ENCODE assay signal across 8 cellular contexts in the genomic region with DNA sequence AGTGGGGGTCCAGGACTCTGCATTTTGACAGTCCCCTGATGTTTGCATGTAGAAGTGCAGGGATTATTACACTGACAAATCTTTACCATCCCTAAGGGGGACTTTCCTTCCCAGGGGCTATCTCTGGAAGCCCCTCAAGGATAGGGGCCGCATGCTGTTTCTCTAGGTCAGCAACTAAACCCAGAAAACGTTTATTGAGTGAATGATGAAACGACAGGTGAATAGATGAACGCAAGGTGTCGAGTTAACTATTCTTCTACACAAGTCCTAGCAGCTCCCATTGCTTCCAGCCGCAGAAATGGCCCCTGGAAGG. TPM values are rescaled to one million over a fixed set of nuclear protein-coding genes. Genes with fewer than 3 reads are reported as not detected.
DNase-seq lines count a peak whose midpoint lies in the region; ATAC-seq and TF ChIP-seq lines count a peak whose summit lies in the region.

No MANE protein-coding gene starts in this region.

- H3K27ac ChIP-seq in BLaER1 treated with 17β-estradiol and CSF1 and Interleukin-3, amounts not matched to agents 10 nM and 100 nM = peak overlapping the region in 10 of 11 experiments; percentile 73 to 89 (median 84); a peak in 14 of 22 replicates
- no peak overlapping the region for H3K27ac ChIP-seq in Karpas-422 (ENCODE audit: low read length)

- peak overlapping the region; percentile 66 to 95 (median 76) for H3K4me3 ChIP-seq in BLaER1 treated with 17β-estradiol and CSF1 and Interleukin-3, amounts not matched to agents 10 nM and 100 nM
- peak overlapping the region; percentile 82 for H3K4me3 ChIP-seq in Karpas-422 (ENCODE audit: low read length)

- peaks cover 26% of the 10 kb centered on the region for H3K9me3 Mint-ChIP-seq in dendritic cell treated with granulocyte-macrophage colony-stimulating factor and Interleukin-4, amounts not matched to agents 40 ng/mL and 50 ng/mL, for 4 days
- peaks cover 32% of the 10 kb centered on the region for H3K9me3 Mint-ChIP-seq in nephron progenitor cell

- peaks cover 45% of the 10 kb centered on the region for H3K4me1 Mint-ChIP-seq in dendritic cell treated with granulocyte-macrophage colony-stimulating factor and Interleukin-4, amounts not matched to agents 40 ng/mL and 50 ng/mL, for 4 days (ENCODE audit: low read depth)
- H3K4me1 Mint-ChIP-seq in nephron progenitor cell = peaks cover 12% of the 10 kb centered on the region

- H3K4me3 Mint-ChIP-seq in dendritic cell treated with granulocyte-macrophage colony-stimulating factor and Interleukin-4, amounts not matched to agents 40 ng/mL and 50 ng/mL, for 4 days = peak overlapping the region; percentile 88
- peak overlapping the region; percentile 97 for H3K4me3 Mint-ChIP-seq in nephron progenitor cell

- TF ChIP-seq CTCF in nephron progenitor cell (IDR thresholded peaks at IDR 0.05) = no peak

- peaks cover 2% of the 10 kb centered on the region for H3K27me3 Mint-ChIP-seq in dendritic cell treated with granulocyte-macrophage colony-stimulating factor and Interleukin-4, amounts not matched to agents 40 ng/mL and 50 ng/mL, for 4 days
- H3K27me3 Mint-ChIP-seq in nephron progenitor cell (ENCODE audit: low read depth, poor library complexity) = peaks cover 3% of the 10 kb centered on the region

- H3K4me2 ChIP-seq in BLaER1 treated with 17β-estradiol and CSF1 and Interleukin-3, amounts not matched to agents 10 nM and 100 nM = peak overlapping the region; percentile 34 to 97 (median 87); a peak in 21 of 22 replicates
- peak overlapping the region; percentile 89 for H3K4me2 ChIP-seq in Karpas-422 (ENCODE audit: low read depth, low read length, poor library complexity, severe bottlenecking)

- no peaks in the 10 kb centered on the region for H3K27me3 ChIP-seq in BLaER1 treated with 17β-estradiol and CSF1 and Interleukin-3, amounts not matched to agents 10 nM and 100 nM
- H3K27me3 ChIP-seq in Karpas-422 (ENCODE audit: low read length) = no peaks in the 10 kb centered on the region

- H3K36me3 ChIP-seq in BLaER1 treated with 17β-estradiol and CSF1 and Interleukin-3, amounts not matched to agents 10 nM and 100 nM = peaks cover 1 to 14% (median 8%) of the 10 kb centered on the region in 11 experiments; a peak in 14 of 22 replicates
- H3K36me3 ChIP-seq in Karpas-422 (ENCODE audit: insufficient read depth, low read length) = no peaks in the 10 kb centered on the region

- H3K27ac Mint-ChIP-seq in dendritic cell treated with granulocyte-macrophage colony-stimulating factor and Interleukin-4, amounts not matched to agents 40 ng/mL and 50 ng/mL, for 4 days = peak overlapping the region; percentile 94
- H3K27ac Mint-ChIP-seq in nephron progenitor cell = no peak overlapping the region

- H3K9me3 ChIP-seq in BLaER1 treated with 17β-estradiol and CSF1 and Interleukin-3, amounts not matched to agents 10 nM and 100 nM (replicated peaks in 1 of 11) = peaks cover 17 to 39% (median 24%) of the 10 kb centered on the region in 11 experiments
- no peaks in the 10 kb centered on the region for H3K9me3 ChIP-seq in Karpas-422 (ENCODE audit: low read length)

- H2AFZ ChIP-seq in Karpas-422 (ENCODE audit: low read length) = peak overlapping the region; percentile 73

- H4K20me1 ChIP-seq in BLaER1 treated with 17β-estradiol and CSF1 and Interleukin-3, amounts not matched to agents 10 nM and 100 nM = peaks cover 0 to 38% (median 0%) of the 10 kb centered on the region in 11 experiments; a peak in 2 of 22 replicates
- no peaks in the 10 kb centered on the region for H4K20me1 ChIP-seq in Karpas-422 (ENCODE audit: insufficient read depth, low read depth, low read length)

- no peaks in the 10 kb centered on the region for H3K9me2 ChIP-seq in Karpas-422 (replicated peaks; ENCODE audit: insufficient read depth, low read length)

- peak overlapping the region; percentile 75 to 92 (median 85); a peak in 19 of 22 replicates for H3K9ac ChIP-seq in BLaER1 treated with 17β-estradiol and CSF1 and Interleukin-3, amounts not matched to agents 10 nM and 100 nM
- H3K9ac ChIP-seq in Karpas-422 (ENCODE audit: low read length) = peak overlapping the region; percentile 76

- intact Hi-C loops in dendritic cell treated with granulocyte-macrophage colony-stimulating factor and Interleukin-4, amounts not matched to agents 40 ng/mL and 50 ng/mL, for 4 days (cut with micrococcal nuclease) = loop anchor here (5.0 kb wide), 1 partner anchor 465 kb away; a partner anchor contains a TSS

- DNase-seq in Karpas-422 (no peak), nephron progenitor cell (no peak), DMS114 treated with DMSO at 0.1 percent for 48 hours (lab: John Stamatoyannopoulos, UW; ENCODE audit: unreplicated experiment) (no peak), NCI-H2171 treated with DMSO at 0.1 percent for 48 hours (lab: John Stamatoyannopoulos, UW) (no peak), HuH-7 (ENCODE audit: low spot score) (no peak)

- peaks cover 7 to 67% (median 16%) of the 10 kb centered on the region in 10 experiments for H3K4me1 ChIP-seq in BLaER1 treated with 17β-estradiol and CSF1 and Interleukin-3, amounts not matched to agents 10 nM and 100 nM
- H3K4me1 ChIP-seq in Karpas-422 (ENCODE audit: low read length) = peaks cover 18% of the 10 kb centered on the region

- peaks cover 21% of the 10 kb centered on the region for H3K79me2 ChIP-seq in Karpas-422 (ENCODE audit: low read length)

- ATAC-seq in HG02973 (IDR thresholded peaks at IDR 0.05; ENCODE audit: unreplicated experiment) = no peak

- H3K36me3 Mint-ChIP-seq in dendritic cell treated with granulocyte-macrophage colony-stimulating factor and Interleukin-4, amounts not matched to agents 40 ng/mL and 50 ng/mL, for 4 days (ENCODE audit: low read depth) = peaks cover 43% of the 10 kb centered on the region
- H3K36me3 Mint-ChIP-seq in nephron progenitor cell (ENCODE audit: low read depth) = peaks cover 29% of the 10 kb centered on the region

RNA-seq across cellular contexts. Expression of a gene that starts 0.3 kb away (rescaled TPM):
- 57.6 and 127 TPM in 2 replicates for total RNA-seq in Karpas-422 (2014; rRNA removed; shearing (Covaris generic); ENCODE audit: low replicate concordance)
